In the genomic region with DNA sequence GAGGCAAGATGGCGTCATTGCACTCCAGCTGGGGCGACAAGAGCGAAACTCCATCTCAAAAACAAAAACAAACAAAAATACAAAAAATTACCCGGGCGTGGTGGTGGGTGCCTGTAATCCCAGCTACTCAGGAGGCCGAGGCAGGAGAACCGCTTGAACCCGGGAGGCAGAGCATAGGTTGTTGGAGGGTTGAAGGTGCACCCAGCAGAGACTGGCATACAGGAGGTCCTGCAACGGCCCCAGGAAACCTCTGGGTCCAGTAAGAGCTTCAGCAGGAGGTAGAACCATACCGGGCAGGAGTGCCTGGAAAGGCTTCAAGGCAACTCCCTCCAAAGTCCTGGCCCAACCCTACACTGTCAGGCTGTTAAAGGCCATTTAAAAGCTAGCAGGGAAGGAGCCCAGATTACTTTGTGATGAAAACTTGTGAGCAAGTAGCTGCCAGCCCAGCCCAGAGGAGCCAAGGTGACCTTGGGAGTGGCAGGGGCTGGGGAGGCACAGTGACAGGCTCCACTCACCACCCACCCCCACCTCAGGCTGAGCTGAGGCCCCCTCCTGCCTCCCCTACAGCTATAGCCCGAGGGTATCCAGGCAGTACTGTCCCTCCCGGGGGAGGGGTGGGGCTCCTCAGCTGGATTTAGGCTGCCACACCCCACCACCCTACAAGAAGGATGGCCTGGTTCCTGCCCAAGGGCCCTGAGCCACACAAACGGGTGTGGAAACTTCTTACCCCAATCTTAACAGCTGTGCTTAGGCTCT, we compare ENCODE assay signal across 26 cellular contexts. TPM values are rescaled to one million over a fixed set of nuclear protein-coding genes. Genes with fewer than 3 reads are reported as not detected.
DNase-seq lines count a peak whose midpoint lies in the region; TF ChIP-seq lines count a peak whose summit lies in the region.
"Had no signal": no experiment of that assay in that cellular context is flagged by ENCODE, and none has a peak within 500 bp of the region (broad histone marks: within the 10 kb centered on the region; RNA-seq: fewer than 3 reads in every experiment).

No MANE protein-coding gene starts in this region.

- H3K27ac ChIP-seq in layer of hippocampus (ENCODE audit: low read depth, low read length) (peak overlapping the region; percentile 18), sigmoid colon (no peak overlapping the region)
- H3K27ac ChIP-seq: adrenal gland, C4-2B, right atrium auricular region had no signal

- H3K9ac ChIP-seq in Loucy (ENCODE audit: low read depth, low read length, poor library complexity, severe bottlenecking) = peak overlapping the region; percentile 47

- peak; percentile 15 for DNase-seq in Calu3
- DNase-seq in sigmoid colon = peak; percentile 26
- no peak for DNase-seq in LoVo (ENCODE audit: low spot score)
- DNase-seq in epidermal melanocyte (ENCODE audit: insufficient read length, low spot score) = no peak
- no peak for DNase-seq in cerebellar nuclear complex (lab: John Stamatoyannopoulos, UW)
- DNase-seq: activated CD4-positive, CD25-positive, alpha-beta regulatory T cell; activated CD8-positive, alpha-beta memory T cell treated with anti-CD3 and anti-CD28 coated beads, Interleukin-2, amount 10 ng/mL, durations not matched to agents 7 days and 5 days; activated naive CD4-positive, alpha-beta T cell treated with anti-CD3 and anti-CD28 coated beads, Interleukin-2, amount 10 ng/mL, durations not matched to agents 7 days and 5 days; activated T-cell treated with anti-CD3 and anti-CD28 coated beads, Interleukin-2, amount 50 U/mL, for 72 hours; adrenal gland; COR-L47; DMS79 treated with DMSO at 0.1 percent for 48 hours; hypothalamus; NCI-H1048; NCI-H1694 treated with DMSO at 0.1 percent for 48 hours; NCI-H2171; OCI-M1; T-helper 1 cell; upper lobe of left lung had no signal

- H3K4me3 Mint-ChIP-seq in Calu3 (ENCODE audit: low read depth, unreplicated experiment) = peak overlapping the region; percentile 5
- H3K4me3 Mint-ChIP-seq: activated CD8-positive, alpha-beta memory T cell treated with anti-CD3 and anti-CD28 coated beads, Interleukin-2, amount 10 ng/mL, durations not matched to agents 7 days and 5 days; activated naive CD4-positive, alpha-beta T cell treated with anti-CD3 and anti-CD28 coated beads, Interleukin-2, amount 10 ng/mL, durations not matched to agents 7 days and 5 days; activated T-cell treated with anti-CD3 and anti-CD28 coated beads, Interleukin-2, amount 50 U/mL, for 72 hours; memory B cell had no signal

- H3K9me3 ChIP-seq in Loucy (ENCODE audit: insufficient read depth, low read depth, low read length) = no peaks in the 10 kb centered on the region
- no peaks in the 10 kb centered on the region for H3K9me3 ChIP-seq in sigmoid colon
- H3K9me3 ChIP-seq: adrenal gland, right atrium auricular region, upper lobe of left lung had no signal

- peak overlapping the region; percentile 53 for H3K4me2 ChIP-seq in Loucy (ENCODE audit: low read depth, low read length, poor library complexity, severe bottlenecking)

- no peaks in the 10 kb centered on the region for H4K20me1 ChIP-seq in Loucy (ENCODE audit: insufficient read depth, low read length, poor library complexity, severe bottlenecking)

- TF ChIP-seq EP300 in sigmoid colon (IDR thresholded peaks at IDR 0.05) = no peak

- peak overlapping the region; percentile 24; the same call in 1 of the 2 replicates for H2AFZ ChIP-seq in Loucy (ENCODE audit: low read length)

- no peaks in the 10 kb centered on the region for H3K27me3 Mint-ChIP-seq in Calu3 (ENCODE audit: unreplicated experiment)
- H3K27me3 Mint-ChIP-seq: memory B cell had no signal

- peaks cover 25% of the 10 kb centered on the region for H3K36me3 Mint-ChIP-seq in Calu3 (ENCODE audit: insufficient read depth, unreplicated experiment)
- H3K36me3 Mint-ChIP-seq: activated CD8-positive, alpha-beta memory T cell treated with anti-CD3 and anti-CD28 coated beads, Interleukin-2, amount 10 ng/mL, durations not matched to agents 7 days and 5 days; activated naive CD4-positive, alpha-beta T cell treated with anti-CD3 and anti-CD28 coated beads, Interleukin-2, amount 10 ng/mL, durations not matched to agents 7 days and 5 days; IgD-negative memory B cell had no signal

- H3K4me3 ChIP-seq in Loucy (ENCODE audit: low read length, poor library complexity, severe bottlenecking) = peak overlapping the region; percentile 32
- H3K4me3 ChIP-seq in sigmoid colon = no peak overlapping the region
- H3K4me3 ChIP-seq: adrenal gland, right atrium auricular region, upper lobe of left lung had no signal

- TF ChIP-seq CTCF in Calu3 (IDR thresholded peaks at IDR 0.05; ENCODE audit: unreplicated experiment) (no peak), Loucy (conservative IDR thresholded peaks at IDR 0.05; ENCODE audit: low read length) (no peak), sigmoid colon (IDR thresholded peaks at IDR 0.05) (no peak)

- intact Hi-C loops in Calu3 (cut with micrococcal nuclease; ENCODE audit: unreplicated experiment) (loop anchor here (5.0 kb wide), 2 partner anchors 35 to 50 kb away; no protein-coding TSS in a partner anchor), sigmoid colon (cut with DNase I) (no loop called here)

- 31 to 72% methylated on average over 13 of the region's 13 CpGs for WGBS in sigmoid colon, 2 donors

- H3K9me3 Mint-ChIP-seq in Calu3 (ENCODE audit: low read depth, unreplicated experiment) = no peaks in the 10 kb centered on the region
- H3K9me3 Mint-ChIP-seq: activated naive CD4-positive, alpha-beta T cell treated with anti-CD3 and anti-CD28 coated beads, Interleukin-2, amount 10 ng/mL, durations not matched to agents 7 days and 5 days had no signal

- H3K4me1 ChIP-seq in Loucy (ENCODE audit: insufficient read depth, low read length, poor library complexity, severe bottlenecking) (peaks cover 16% of the 10 kb centered on the region), sigmoid colon (peaks cover 0 to 11% (median 4%) of the 10 kb centered on the region in 4 donors)
- H3K4me1 ChIP-seq: adrenal gland, right atrium auricular region had no signal

- no TSS peak for BruUV-seq in Calu3 (replicated peaks; lab: Mats Ljungman, UMichigan)

- no peaks in the 10 kb centered on the region for H3K9me2 ChIP-seq in Loucy (replicated peaks; ENCODE audit: low read depth, low read length)

- CTCF ChIA-PET in Calu3 (lab: Charles Lee) = interaction anchor here (1.0 to 1.3 kb wide), 2 partner anchors 128 to 157 kb away, joined by 3 to 4 read pairs; no protein-coding TSS in a partner anchor

- H3K27ac Mint-ChIP-seq in Calu3 (ENCODE audit: unreplicated experiment) = peak overlapping the region; percentile 95
- H3K27ac Mint-ChIP-seq: activated CD8-positive, alpha-beta memory T cell treated with anti-CD3 and anti-CD28 coated beads, Interleukin-2, amount 10 ng/mL, durations not matched to agents 7 days and 5 days; activated naive CD4-positive, alpha-beta T cell treated with anti-CD3 and anti-CD28 coated beads, Interleukin-2, amount 10 ng/mL, durations not matched to agents 7 days and 5 days; activated T-cell treated with anti-CD3 and anti-CD28 coated beads, Interleukin-2, amount 50 U/mL, for 72 hours; IgD-negative memory B cell; memory B cell had no signal

- no peaks in the 10 kb centered on the region for H3K79me2 ChIP-seq in Loucy (ENCODE audit: insufficient read depth, low read length)

- no peaks in the 10 kb centered on the region for H3F3A ChIP-seq in Loucy (ENCODE audit: low read depth)

- H3K27me3 ChIP-seq in Loucy (ENCODE audit: insufficient read depth, low read length, poor library complexity, severe bottlenecking) (no peaks in the 10 kb centered on the region), layer of hippocampus (ENCODE audit: control insufficient read depth, insufficient read depth, low read length) (no peaks in the 10 kb centered on the region), sigmoid colon (no peaks in the 10 kb centered on the region)
- H3K27me3 ChIP-seq: adrenal gland, right atrium auricular region, upper lobe of left lung had no signal

- peaks cover 58% of the 10 kb centered on the region for H3K4me1 Mint-ChIP-seq in Calu3 (ENCODE audit: low read depth, unreplicated experiment)
- H3K4me1 Mint-ChIP-seq: activated naive CD4-positive, alpha-beta T cell treated with anti-CD3 and anti-CD28 coated beads, Interleukin-2, amount 10 ng/mL, durations not matched to agents 7 days and 5 days; IgD-negative memory B cell had no signal

- TF ChIP-seq POLR2A in sigmoid colon (IDR thresholded peaks at IDR 0.05) = no peak

- H3K36me3 ChIP-seq in Loucy (ENCODE audit: insufficient read depth, low read length) (no peaks in the 10 kb centered on the region), sigmoid colon (no peaks in the 10 kb centered on the region)
- H3K36me3 ChIP-seq: adrenal gland, right atrium auricular region, upper lobe of left lung had no signal

RNA-seq across cellular contexts. Expression of a gene that starts 28.1 kb away (rescaled TPM):
- total RNA-seq in Calu3 (2022) (21.1 and 29.8 TPM in 2 replicates), sigmoid colon (under 1 TPM; 0.14 to 0.55 (median 0.43) TPM)
- polyA plus RNA-seq in sigmoid colon = 10 to 100 TPM in 2 of 3 donors, 1 to 10 TPM in 1; 7.2 to 35.5 (median 29.1) TPM
- total RNA-seq: fibroblast of lung had no signal
- polyA plus RNA-seq: fibroblast of lung had no signal

Comparison
In these comparisons a context has a peak if more than half of its experiments do, and no peak if none do; other contexts are left out.
1. DNase-seq: peak in Calu3 (single experiment) and sigmoid colon (single experiment); none in LoVo (single experiment), epidermal melanocyte (single experiment) and cerebellar nuclear complex (0 of 2).
2. RNA of a gene that starts 28.1 kb away (total RNA-seq): 21.1 to 29.8 TPM in Calu3; 0.14 to 0.55 TPM in sigmoid colon; every median in the first group is over 10 times any median in the second.